9 cellular contexts compared by ENCODE assay signal in genomic region chr1:234985007-234985370, GRCh38.
A peak's percentile ranks its signal among the peaks of the same experiment; 100 is the strongest.
DNase-seq lines count a peak whose midpoint lies in the region; ATAC-seq and TF ChIP-seq lines count a peak whose summit lies in the region.
"Had no signal": no experiment of that assay in that cellular context is flagged by ENCODE, and none has a peak within 500 bp of the region (broad histone marks: within the 10 kb centered on the region; RNA-seq: fewer than 3 reads in every experiment).

No MANE protein-coding gene starts in this region.

- H3K9me3 ChIP-seq in right cardiac atrium (ENCODE audit: control insufficient read depth, low read length) (no peaks in the 10 kb centered on the region), colonic mucosa (no peaks in the 10 kb centered on the region), trophoblast cell (ENCODE audit: insufficient read depth, low read depth, low read length) (no peaks in the 10 kb centered on the region), aorta (ENCODE audit: control insufficient read depth, low read length) (no peaks in the 10 kb centered on the region)

- 94% methylated on average over 7 of the region's 7 CpGs for WGBS in right cardiac atrium
- no CpG with 5 or more reads among the region's 7 CpGs for WGBS in trophoblast cell (ENCODE audit: extremely low coverage, insufficient coverage, insufficient read length)
- WGBS in aorta, 2 donors = 81 to 87% methylated on average over 7 of the region's 7 CpGs

- H3K14ac ChIP-seq in trophoblast cell (ENCODE audit: low read length) = peak overlapping the region; percentile 85

- H3K36me3 ChIP-seq in colonic mucosa (no peaks in the 10 kb centered on the region), trophoblast cell (ENCODE audit: control insufficient read depth in 1 of 2, insufficient read depth in 2 of 2, low read length in 2 of 2) (no peaks in the 10 kb centered on the region), aorta (ENCODE audit: control insufficient read depth in 1 of 2, insufficient read depth in 2 of 2, low read length in 1 of 2) (no peaks in the 10 kb centered on the region)

- peaks cover 5% of the 10 kb centered on the region for H3K79me2 ChIP-seq in trophoblast cell (ENCODE audit: control insufficient read depth, insufficient read depth, low read length, poor library complexity)

- peaks cover 31% of the 10 kb centered on the region for H3K4me1 ChIP-seq in right cardiac atrium (ENCODE audit: control insufficient read depth, insufficient read depth, low read length)
- peaks cover 25% of the 10 kb centered on the region for H3K4me1 ChIP-seq in colonic mucosa
- peaks cover 43 to 50% of the 10 kb centered on the region in 2 experiments for H3K4me1 ChIP-seq in trophoblast cell (ENCODE audit: control insufficient read depth in 1 of 2, insufficient read depth in 2 of 2, low read length in 2 of 2)
- peaks cover 4 to 10% of the 10 kb centered on the region in 2 donors for H3K4me1 ChIP-seq in aorta (ENCODE audit: control insufficient read depth in 1 of 2, insufficient read depth in 2 of 2, low read length in 2 of 2)

- peak overlapping the region; percentile 73 for H4K8ac ChIP-seq in trophoblast cell (ENCODE audit: low read depth, low read length)

- no peak overlapping the region for H4K12ac ChIP-seq in trophoblast cell (ENCODE audit: low read depth, low read length)

- H2AFZ ChIP-seq in trophoblast cell (ENCODE audit: insufficient read depth, low read length, poor library complexity) = peak overlapping the region; percentile 44

- H3K27me3 ChIP-seq in right cardiac atrium (ENCODE audit: control insufficient read depth, insufficient read depth) = no peaks in the 10 kb centered on the region
- no peaks in the 10 kb centered on the region for H3K27me3 ChIP-seq in colonic mucosa
- H3K27me3 ChIP-seq in trophoblast cell (ENCODE audit: insufficient read depth, low read length) = no peaks in the 10 kb centered on the region
- no peaks in the 10 kb centered on the region for H3K27me3 ChIP-seq in aorta (ENCODE audit: control insufficient read depth in 1 of 2, insufficient read depth in 2 of 2, low read length in 1 of 2)

- no peak overlapping the region for H3K4me3 ChIP-seq in right cardiac atrium (ENCODE audit: low read length)
- no peak overlapping the region for H3K4me3 ChIP-seq in colonic mucosa
- H3K4me3 ChIP-seq in trophoblast cell (ENCODE audit: low read depth, low read length) = no peak overlapping the region
- H3K4me3 ChIP-seq in aorta (ENCODE audit: low read length in 2 of 2) = no peak overlapping the region

- H3K27ac ChIP-seq in right cardiac atrium (ENCODE audit: low read length) (peak overlapping the region; percentile 82), colonic mucosa (peak overlapping the region; percentile 30), trophoblast cell (ENCODE audit: low read depth, low read length) (peak overlapping the region; percentile 20), aorta (ENCODE audit: low read depth in 1 of 2, low read length in 2 of 2) (peak overlapping the region; percentile 91 to 93)

- peak overlapping the region; percentile 95 for H2BK120ac ChIP-seq in trophoblast cell (ENCODE audit: insufficient read depth, low read length, poor library complexity)

- peak overlapping the region; percentile 95 for H2AK5ac ChIP-seq in trophoblast cell (ENCODE audit: low read length)

- peak overlapping the region; percentile 95 for H4K91ac ChIP-seq in trophoblast cell (ENCODE audit: low read depth, low read length)

- peak overlapping the region; percentile 93 for H3K18ac ChIP-seq in trophoblast cell (ENCODE audit: low read length)

- H3K4ac ChIP-seq in trophoblast cell (ENCODE audit: low read depth, low read length) = peak overlapping the region; percentile 75

- no peak overlapping the region for H3K4me2 ChIP-seq in trophoblast cell (ENCODE audit: low read length)

- H3K23ac ChIP-seq in trophoblast cell (ENCODE audit: low read length) = no peak overlapping the region

- H2BK5ac ChIP-seq in trophoblast cell (ENCODE audit: low read depth, low read length, poor library complexity) = peak overlapping the region; percentile 89

- DNase-seq in right cardiac atrium (no peak), Right ventricle myocardium superior (no peak), colonic mucosa (no peak), trophoblast cell (no peak), aorta (peak in 1 of 2 donors; percentile 61), ecto neural progenitor cell (ENCODE audit: low spot score) (no peak)
- no peak for DNase-seq in stimulated activated CD4-positive, alpha-beta T cell treated with anti-CD3 and anti-CD28 coated beads, Interleukin-4, amount 100 ng/mL, for 24 hours
- DNase-seq: retina had no signal

- peaks cover 57% of the 10 kb centered on the region for H3K79me1 ChIP-seq in trophoblast cell (ENCODE audit: low read length)

- intact Hi-C loops in right cardiac atrium (cut with DNase I) (loop anchor here in 2 of 4 donors (5.0 to 10.0 kb wide), 4 partner anchors 90 to 490 kb away; no protein-coding TSS in a partner anchor), Right ventricle myocardium superior (cut with DNase I) (loop anchor here (5.0 kb wide), 2 partner anchors 68 to 87 kb away; no protein-coding TSS in a partner anchor), colonic mucosa (cut with DNase I) (loop anchor here (10.0 kb wide), 2 partner anchors 260 to 490 kb away; no protein-coding TSS in a partner anchor), aorta (cut with DNase I) (loop anchor here (2.0 to 5.0 kb wide), 3 partner anchors 90 to 488 kb away; no protein-coding TSS in a partner anchor)

- TF ChIP-seq CTCF in colonic mucosa (IDR thresholded peaks at IDR 0.05) = no peak

- H3K9ac ChIP-seq in colonic mucosa (ENCODE audit: low read depth in 2 of 2, low read length in 2 of 2) (no peak overlapping the region), trophoblast cell (ENCODE audit: low read length) (no peak overlapping the region)

- H2BK12ac ChIP-seq in trophoblast cell (ENCODE audit: low read length) = peak overlapping the region; percentile 96

- no peak for ATAC-seq in right cardiac atrium
- no peak for ATAC-seq in Right ventricle myocardium superior (ENCODE audit: poor library complexity)
- no peak for ATAC-seq in aorta (ENCODE audit: low FRiP score)
- ATAC-seq in GM21423 (IDR thresholded peaks at IDR 0.05; ENCODE audit: unreplicated experiment) = no peak

Comparison
In these comparisons a context has a peak if more than half of its experiments do, and no peak if none do; other contexts are left out.
1. H3K27ac ChIP-seq: peak in every context shown above with its lines; median percentile 92 in aorta; 82 in right cardiac atrium; 30 in colonic mucosa; 20 in trophoblast cell.